ENCODE assay signal across 1 cellular context in the genomic region with DNA sequence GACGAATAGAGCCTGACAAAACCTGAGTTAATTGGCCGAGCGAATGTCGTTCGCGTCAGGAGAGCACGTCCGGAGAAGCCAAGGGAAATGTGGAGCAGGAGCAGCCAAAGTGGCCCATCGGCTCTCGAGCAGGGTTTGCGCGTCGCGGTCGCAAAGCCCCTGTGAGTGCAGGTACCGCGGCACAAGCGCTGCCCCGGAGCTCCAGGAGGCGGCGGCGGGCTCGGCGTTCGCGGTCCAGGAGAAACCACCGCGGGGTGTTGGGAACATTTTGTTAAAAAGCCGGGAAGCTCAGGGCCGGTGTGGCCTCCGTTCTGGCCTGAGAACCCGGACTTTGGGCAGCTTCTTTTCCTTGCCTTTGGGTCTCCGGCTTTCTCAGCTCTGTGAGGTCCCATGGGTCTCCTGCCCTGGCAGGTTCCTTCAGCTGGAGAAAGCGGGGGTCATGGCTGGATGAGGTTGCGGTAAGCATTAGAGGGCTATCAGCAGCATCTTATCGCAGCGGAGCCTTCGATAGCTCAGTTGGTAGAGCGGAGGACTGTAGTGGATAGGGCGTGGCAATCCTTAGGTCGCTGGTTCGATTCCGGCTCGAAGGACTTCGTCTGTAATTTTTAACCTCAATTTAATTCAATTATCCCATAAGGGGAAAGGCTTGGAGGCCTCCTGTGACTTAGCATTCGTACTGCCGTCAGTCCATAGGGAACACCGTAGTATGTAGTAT.
TF ChIP-seq lines count a peak whose summit lies in the region.

No MANE protein-coding gene starts in this region.

TF ChIP-seq in GM12878, 131 proteins besides CTCF, POLR2A, EP300 and RAD21 (continues in another document):
- TF ChIP-seq PAX5 (IDR thresholded peaks at IDR 0.05; ENCODE audit: borderline replicate concordance, low read depth, low read length) (peak; percentile 100), TCF3 (IDR thresholded peaks at IDR 0.05; ENCODE audit: borderline replicate concordance, insufficient read depth, low read depth, low read length) (peak; percentile 23; the same call in 1 of the 2 replicates), GABPA (IDR thresholded peaks at IDR 0.05; ENCODE audit: low read depth) (peak; percentile 67; the same call in 1 of the 2 replicates), IRF4 (IDR thresholded peaks at IDR 0.05; ENCODE audit: low read depth, low read length) (0 out of 2 replicates have a peak, but pooled peaks have one; percentile 11), YY1 (IDR thresholded peaks at IDR 0.05; ENCODE audit: low read depth, low read length) (peak; percentile 84), IKZF2 (IDR thresholded peaks at IDR 0.05) (peak; percentile 77 to 79; a peak in 3 of 4 replicates), BHLHE40 (IDR thresholded peaks at IDR 0.05; ENCODE audit: borderline replicate concordance in 1 of 2, low read depth in 2 of 2, low read length in 1 of 2) (peak in 1 of 2 experiments; percentile 28; a peak in 1 of 4 replicates), CHD1 (IDR thresholded peaks at IDR 0.05; ENCODE audit: low read depth, low read length) (0 out of 2 replicates have a peak, but pooled peaks have one; percentile 41), POLR2AphosphoS2 (IDR thresholded peaks at IDR 0.05; ENCODE audit: low read depth, low read length) (0 out of 2 replicates have a peak, but pooled peaks have one; percentile 47), RUNX3 (IDR thresholded peaks at IDR 0.05; ENCODE audit: low read length) (peak; percentile 60; the same call in 1 of the 2 replicates), NRF1 (conservative IDR thresholded peaks at IDR 0.05; ENCODE audit: low read depth, low read length) (no peak), POU2F2 (IDR thresholded peaks at IDR 0.05; ENCODE audit: borderline replicate concordance, low read depth, low read length) (peak; percentile 79; the same call in 2 of the 3 replicates), TARDBP (IDR thresholded peaks at IDR 0.05; ENCODE audit: borderline replicate concordance) (peak; percentile 99), MEF2B (IDR thresholded peaks at IDR 0.05; ENCODE audit: partially characterized antibody, poor library complexity, severe bottlenecking) (peak; percentile 76), ETV6 (conservative IDR thresholded peaks at IDR 0.05 in 1 of 2, IDR thresholded peaks at IDR 0.05 in 1 of 2; ENCODE audit: borderline replicate concordance in 1 of 2, low read depth in 1 of 2) (no peak), CBFB (IDR thresholded peaks at IDR 0.05; ENCODE audit: low read depth) (peak; percentile 66), CHD2 (IDR thresholded peaks at IDR 0.05; ENCODE audit: borderline replicate concordance, low read depth, low read length) (peak; percentile 3; the same call in 1 of the 2 replicates), JUND (IDR thresholded peaks at IDR 0.05; ENCODE audit: low read depth, low read length) (no peak), MTA2 (IDR thresholded peaks at IDR 0.05; ENCODE audit: low read depth) (no peak), RCOR1 (conservative IDR thresholded peaks at IDR 0.05; ENCODE audit: low read depth, low read length) (0 out of 2 replicates have a peak, but pooled peaks have one; percentile 26), CREB1 (IDR thresholded peaks at IDR 0.05; ENCODE audit: low read depth) (peak; percentile 61), MEF2A (IDR thresholded peaks at IDR 0.05; ENCODE audit: insufficient read depth, low read depth, low read length) (peak; percentile 75; the same call in 1 of the 2 replicates), SMAD1 (IDR thresholded peaks at IDR 0.05; ENCODE audit: low read depth, partially characterized antibody) (no peak), CBX5 (IDR thresholded peaks at IDR 0.05; ENCODE audit: low read depth) (0 out of 2 replicates have a peak, but pooled peaks have one; percentile 2), ASH2L (IDR thresholded peaks at IDR 0.05; ENCODE audit: borderline replicate concordance, low read depth) (peak; percentile 90; the same call in 1 of the 2 replicates), SUPT20H (IDR thresholded peaks at IDR 0.05; ENCODE audit: borderline replicate concordance, control insufficient read depth, low read depth, low read length) (no peak), NR2C1 (IDR thresholded peaks at IDR 0.05) (no peak), SP1 (IDR thresholded peaks at IDR 0.05; ENCODE audit: low read depth, low read length) (peak; percentile 32), MTA3 (IDR thresholded peaks at IDR 0.05; ENCODE audit: borderline replicate concordance, low read length) (no peak; the same call in 1 of the 2 replicates), ATF7 (IDR thresholded peaks at IDR 0.05; ENCODE audit: low read depth) (peak; percentile 49; the same call in 1 of the 2 replicates), EGR1 (IDR thresholded peaks at IDR 0.05; ENCODE audit: borderline replicate concordance in 1 of 2, low read depth in 2 of 2, low read length in 2 of 2) (peak in 1 of 2 experiments; percentile 94; a peak in 2 of 3 replicates), SUZ12 (IDR thresholded peaks at IDR 0.05; ENCODE audit: unreplicated experiment) (no peak), TCF7 (IDR thresholded peaks at IDR 0.05; ENCODE audit: borderline replicate concordance) (no peak), SREBF2 (IDR thresholded peaks at IDR 0.05; ENCODE audit: low read length) (peak; percentile 91), ZNF24 (IDR thresholded peaks at IDR 0.05) (peak; percentile 100), TAF1 (IDR thresholded peaks at IDR 0.05; ENCODE audit: borderline replicate concordance, low read depth, low read length) (0 out of 2 replicates have a peak, but pooled peaks have one; percentile 14), LARP7 (IDR thresholded peaks at IDR 0.05) (peak; percentile 39; the same call in 1 of the 2 replicates), POLR2AphosphoS5 (IDR thresholded peaks at IDR 0.05; ENCODE audit: low read length) (0 out of 2 replicates have a peak, but pooled peaks have one; percentile 21)
- TF ChIP-seq, protein P1, sequence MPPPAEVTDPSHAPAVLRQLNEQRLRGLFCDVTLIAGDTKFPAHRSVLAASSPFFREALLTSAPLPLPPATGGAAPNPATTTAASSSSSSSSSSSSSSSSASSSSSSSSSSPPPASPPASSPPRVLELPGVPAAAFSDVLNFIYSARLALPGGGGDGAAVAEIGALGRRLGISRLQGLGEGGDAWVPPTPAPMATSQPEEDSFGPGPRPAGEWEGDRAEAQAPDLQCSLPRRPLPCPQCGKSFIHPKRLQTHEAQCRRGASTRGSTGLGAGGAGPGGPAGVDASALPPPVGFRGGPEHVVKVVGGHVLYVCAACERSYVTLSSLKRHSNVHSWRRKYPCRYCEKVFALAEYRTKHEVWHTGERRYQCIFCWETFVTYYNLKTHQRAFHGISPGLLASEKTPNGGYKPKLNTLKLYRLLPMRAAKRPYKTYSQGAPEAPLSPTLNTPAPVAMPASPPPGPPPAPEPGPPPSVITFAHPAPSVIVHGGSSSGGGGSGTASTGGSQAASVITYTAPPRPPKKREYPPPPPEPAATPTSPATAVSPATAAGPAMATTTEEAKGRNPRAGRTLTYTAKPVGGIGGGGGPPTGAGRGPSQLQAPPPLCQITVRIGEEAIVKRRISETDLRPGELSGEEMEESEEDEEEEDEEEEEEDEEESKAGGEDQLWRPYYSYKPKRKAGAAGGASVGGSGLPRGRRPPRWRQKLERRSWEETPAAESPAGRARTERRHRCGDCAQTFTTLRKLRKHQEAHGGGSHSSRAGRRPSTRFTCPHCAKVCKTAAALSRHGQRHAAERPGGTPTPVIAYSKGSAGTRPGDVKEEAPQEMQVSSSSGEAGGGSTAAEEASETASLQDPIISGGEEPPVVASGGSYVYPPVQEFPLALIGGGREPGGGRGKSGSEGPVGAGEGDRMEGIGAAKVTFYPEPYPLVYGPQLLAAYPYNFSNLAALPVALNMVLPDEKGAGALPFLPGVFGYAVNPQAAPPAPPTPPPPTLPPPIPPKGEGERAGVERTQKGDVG (CRISPR knock-in tag; IDR thresholded peaks at IDR 0.05): no peak
- TF ChIP-seq, protein P2, sequence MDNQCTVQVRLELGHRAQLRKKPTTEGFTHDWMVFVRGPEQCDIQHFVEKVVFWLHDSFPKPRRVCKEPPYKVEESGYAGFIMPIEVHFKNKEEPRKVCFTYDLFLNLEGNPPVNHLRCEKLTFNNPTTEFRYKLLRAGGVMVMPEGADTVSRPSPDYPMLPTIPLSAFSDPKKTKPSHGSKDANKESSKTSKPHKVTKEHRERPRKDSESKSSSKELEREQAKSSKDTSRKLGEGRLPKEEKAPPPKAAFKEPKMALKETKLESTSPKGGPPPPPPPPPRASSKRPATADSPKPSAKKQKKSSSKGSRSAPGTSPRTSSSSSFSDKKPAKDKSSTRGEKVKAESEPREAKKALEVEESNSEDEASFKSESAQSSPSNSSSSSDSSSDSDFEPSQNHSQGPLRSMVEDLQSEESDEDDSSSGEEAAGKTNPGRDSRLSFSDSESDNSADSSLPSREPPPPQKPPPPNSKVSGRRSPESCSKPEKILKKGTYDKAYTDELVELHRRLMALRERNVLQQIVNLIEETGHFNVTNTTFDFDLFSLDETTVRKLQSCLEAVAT (IDR thresholded peaks at IDR 0.05): no peak; the same call in 1 of the 2 replicates
- TF ChIP-seq, protein P3, sequence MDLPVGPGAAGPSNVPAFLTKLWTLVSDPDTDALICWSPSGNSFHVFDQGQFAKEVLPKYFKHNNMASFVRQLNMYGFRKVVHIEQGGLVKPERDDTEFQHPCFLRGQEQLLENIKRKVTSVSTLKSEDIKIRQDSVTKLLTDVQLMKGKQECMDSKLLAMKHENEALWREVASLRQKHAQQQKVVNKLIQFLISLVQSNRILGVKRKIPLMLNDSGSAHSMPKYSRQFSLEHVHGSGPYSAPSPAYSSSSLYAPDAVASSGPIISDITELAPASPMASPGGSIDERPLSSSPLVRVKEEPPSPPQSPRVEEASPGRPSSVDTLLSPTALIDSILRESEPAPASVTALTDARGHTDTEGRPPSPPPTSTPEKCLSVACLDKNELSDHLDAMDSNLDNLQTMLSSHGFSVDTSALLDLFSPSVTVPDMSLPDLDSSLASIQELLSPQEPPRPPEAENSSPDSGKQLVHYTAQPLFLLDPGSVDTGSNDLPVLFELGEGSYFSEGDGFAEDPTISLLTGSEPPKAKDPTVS (IDR thresholded peaks at IDR 0.05; ENCODE audit: low read depth, low read length): no peak
- TF ChIP-seq, protein P4, sequence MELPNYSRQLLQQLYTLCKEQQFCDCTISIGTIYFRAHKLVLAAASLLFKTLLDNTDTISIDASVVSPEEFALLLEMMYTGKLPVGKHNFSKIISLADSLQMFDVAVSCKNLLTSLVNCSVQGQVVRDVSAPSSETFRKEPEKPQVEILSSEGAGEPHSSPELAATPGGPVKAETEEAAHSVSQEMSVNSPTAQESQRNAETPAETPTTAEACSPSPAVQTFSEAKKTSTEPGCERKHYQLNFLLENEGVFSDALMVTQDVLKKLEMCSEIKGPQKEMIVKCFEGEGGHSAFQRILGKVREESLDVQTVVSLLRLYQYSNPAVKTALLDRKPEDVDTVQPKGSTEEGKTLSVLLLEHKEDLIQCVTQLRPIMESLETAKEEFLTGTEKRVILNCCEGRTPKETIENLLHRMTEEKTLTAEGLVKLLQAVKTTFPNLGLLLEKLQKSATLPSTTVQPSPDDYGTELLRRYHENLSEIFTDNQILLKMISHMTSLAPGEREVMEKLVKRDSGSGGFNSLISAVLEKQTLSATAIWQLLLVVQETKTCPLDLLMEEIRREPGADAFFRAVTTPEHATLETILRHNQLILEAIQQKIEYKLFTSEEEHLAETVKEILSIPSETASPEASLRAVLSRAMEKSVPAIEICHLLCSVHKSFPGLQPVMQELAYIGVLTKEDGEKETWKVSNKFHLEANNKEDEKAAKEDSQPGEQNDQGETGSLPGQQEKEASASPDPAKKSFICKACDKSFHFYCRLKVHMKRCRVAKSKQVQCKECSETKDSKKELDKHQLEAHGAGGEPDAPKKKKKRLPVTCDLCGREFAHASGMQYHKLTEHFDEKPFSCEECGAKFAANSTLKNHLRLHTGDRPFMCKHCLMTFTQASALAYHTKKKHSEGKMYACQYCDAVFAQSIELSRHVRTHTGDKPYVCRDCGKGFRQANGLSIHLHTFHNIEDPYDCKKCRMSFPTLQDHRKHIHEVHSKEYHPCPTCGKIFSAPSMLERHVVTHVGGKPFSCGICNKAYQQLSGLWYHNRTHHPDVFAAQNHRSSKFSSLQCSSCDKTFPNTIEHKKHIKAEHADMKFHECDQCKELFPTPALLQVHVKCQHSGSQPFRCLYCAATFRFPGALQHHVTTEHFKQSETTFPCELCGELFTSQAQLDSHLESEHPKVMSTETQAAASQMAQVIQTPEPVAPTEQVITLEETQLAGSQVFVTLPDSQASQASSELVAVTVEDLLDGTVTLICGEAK (IDR thresholded peaks at IDR 0.05; ENCODE audit: borderline replicate concordance): peak; percentile 83
- TF ChIP-seq, protein P5, sequence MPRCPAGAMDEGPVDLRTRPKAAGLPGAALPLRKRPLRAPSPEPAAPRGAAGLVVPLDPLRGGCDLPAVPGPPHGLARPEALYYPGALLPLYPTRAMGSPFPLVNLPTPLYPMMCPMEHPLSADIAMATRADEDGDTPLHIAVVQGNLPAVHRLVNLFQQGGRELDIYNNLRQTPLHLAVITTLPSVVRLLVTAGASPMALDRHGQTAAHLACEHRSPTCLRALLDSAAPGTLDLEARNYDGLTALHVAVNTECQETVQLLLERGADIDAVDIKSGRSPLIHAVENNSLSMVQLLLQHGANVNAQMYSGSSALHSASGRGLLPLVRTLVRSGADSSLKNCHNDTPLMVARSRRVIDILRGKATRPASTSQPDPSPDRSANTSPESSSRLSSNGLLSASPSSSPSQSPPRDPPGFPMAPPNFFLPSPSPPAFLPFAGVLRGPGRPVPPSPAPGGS (IDR thresholded peaks at IDR 0.05; ENCODE audit: borderline replicate concordance, insufficient read depth, low read depth, low read length, poor library complexity, severe bottlenecking): peak; percentile 52
- TF ChIP-seq, protein P6, sequence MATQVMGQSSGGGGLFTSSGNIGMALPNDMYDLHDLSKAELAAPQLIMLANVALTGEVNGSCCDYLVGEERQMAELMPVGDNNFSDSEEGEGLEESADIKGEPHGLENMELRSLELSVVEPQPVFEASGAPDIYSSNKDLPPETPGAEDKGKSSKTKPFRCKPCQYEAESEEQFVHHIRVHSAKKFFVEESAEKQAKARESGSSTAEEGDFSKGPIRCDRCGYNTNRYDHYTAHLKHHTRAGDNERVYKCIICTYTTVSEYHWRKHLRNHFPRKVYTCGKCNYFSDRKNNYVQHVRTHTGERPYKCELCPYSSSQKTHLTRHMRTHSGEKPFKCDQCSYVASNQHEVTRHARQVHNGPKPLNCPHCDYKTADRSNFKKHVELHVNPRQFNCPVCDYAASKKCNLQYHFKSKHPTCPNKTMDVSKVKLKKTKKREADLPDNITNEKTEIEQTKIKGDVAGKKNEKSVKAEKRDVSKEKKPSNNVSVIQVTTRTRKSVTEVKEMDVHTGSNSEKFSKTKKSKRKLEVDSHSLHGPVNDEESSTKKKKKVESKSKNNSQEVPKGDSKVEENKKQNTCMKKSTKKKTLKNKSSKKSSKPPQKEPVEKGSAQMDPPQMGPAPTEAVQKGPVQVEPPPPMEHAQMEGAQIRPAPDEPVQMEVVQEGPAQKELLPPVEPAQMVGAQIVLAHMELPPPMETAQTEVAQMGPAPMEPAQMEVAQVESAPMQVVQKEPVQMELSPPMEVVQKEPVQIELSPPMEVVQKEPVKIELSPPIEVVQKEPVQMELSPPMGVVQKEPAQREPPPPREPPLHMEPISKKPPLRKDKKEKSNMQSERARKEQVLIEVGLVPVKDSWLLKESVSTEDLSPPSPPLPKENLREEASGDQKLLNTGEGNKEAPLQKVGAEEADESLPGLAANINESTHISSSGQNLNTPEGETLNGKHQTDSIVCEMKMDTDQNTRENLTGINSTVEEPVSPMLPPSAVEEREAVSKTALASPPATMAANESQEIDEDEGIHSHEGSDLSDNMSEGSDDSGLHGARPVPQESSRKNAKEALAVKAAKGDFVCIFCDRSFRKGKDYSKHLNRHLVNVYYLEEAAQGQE (IDR thresholded peaks at IDR 0.05; ENCODE audit: low read depth, low read length): 0 out of 2 replicates have a peak, but pooled peaks have one; percentile 2
- TF ChIP-seq, protein P7, sequence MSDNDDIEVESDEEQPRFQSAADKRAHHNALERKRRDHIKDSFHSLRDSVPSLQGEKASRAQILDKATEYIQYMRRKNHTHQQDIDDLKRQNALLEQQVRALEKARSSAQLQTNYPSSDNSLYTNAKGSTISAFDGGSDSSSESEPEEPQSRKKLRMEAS (IDR thresholded peaks at IDR 0.05; ENCODE audit: low read depth, low read length): no peak; the same call in none of the 2 replicates
